ENCODE assay signal across 1 cellular context in genomic region chr11:134565343-134565891, GRCh38.
TF ChIP-seq lines count a peak whose summit lies in the region.

No MANE protein-coding gene starts in this region.

TF ChIP-seq in K562, 482 proteins besides CTCF, POLR2A, EP300 and RAD21 (continued from another document):
- no peak for TF ChIP-seq THAP7 (CRISPR knock-in tag; IDR thresholded peaks at IDR 0.05)
- peak; percentile 83 for TF ChIP-seq CREB1 (IDR thresholded peaks at IDR 0.05)
- TF ChIP-seq CREB1 (CRISPR knock-in tag; IDR thresholded peaks at IDR 0.05): peak; percentile 69
